ENCODE assay signal across 8 cellular contexts in the genomic region with DNA sequence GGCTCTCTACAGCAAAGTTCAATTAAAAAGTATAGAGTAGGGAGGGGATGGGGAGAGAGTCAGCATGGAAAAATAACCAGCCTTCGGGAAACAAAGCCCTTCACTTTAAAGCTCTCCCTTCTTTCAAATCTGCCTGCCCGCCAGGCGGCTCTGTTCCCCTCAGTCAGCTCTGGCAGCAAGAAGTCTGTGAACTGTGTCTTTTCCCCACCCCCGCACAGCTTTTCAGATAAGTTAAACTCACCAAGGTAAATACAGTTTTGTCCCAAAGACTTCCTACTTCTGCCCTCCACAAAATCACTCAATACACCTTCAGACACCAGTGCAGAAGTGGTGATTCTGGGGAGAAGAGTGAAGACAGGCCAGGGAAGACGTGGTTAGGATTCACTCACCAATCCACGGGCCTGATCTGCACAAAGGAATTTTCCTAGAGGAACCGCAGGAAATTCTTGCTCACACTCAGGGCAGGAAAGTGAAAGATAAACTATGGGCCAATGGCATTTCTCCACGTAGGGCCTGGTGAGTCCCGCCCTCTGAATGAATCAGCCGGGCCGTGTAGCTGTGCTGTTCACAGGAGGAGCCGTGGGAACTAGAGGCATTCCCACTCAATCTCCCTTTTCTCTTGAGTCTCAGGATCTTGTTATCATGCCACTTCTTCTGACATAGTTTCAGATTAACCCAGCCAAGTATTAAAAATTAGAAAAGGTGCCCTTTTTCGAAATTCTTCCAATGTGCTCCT.
DNase-seq lines count a peak whose midpoint lies in the region; ATAC-seq and TF ChIP-seq lines count a peak whose summit lies in the region.

A gene with protein sequence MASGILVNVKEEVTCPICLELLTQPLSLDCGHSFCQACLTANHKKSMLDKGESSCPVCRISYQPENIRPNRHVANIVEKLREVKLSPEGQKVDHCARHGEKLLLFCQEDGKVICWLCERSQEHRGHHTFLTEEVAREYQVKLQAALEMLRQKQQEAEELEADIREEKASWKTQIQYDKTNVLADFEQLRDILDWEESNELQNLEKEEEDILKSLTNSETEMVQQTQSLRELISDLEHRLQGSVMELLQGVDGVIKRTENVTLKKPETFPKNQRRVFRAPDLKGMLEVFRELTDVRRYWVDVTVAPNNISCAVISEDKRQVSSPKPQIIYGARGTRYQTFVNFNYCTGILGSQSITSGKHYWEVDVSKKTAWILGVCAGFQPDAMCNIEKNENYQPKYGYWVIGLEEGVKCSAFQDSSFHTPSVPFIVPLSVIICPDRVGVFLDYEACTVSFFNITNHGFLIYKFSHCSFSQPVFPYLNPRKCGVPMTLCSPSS (minus strand): TSS at position 448 of the 736 bp plus-strand sequence. CDS start 4,897 bp downstream, outside the sequence.

- ATAC-seq in GM18907 (IDR thresholded peaks at IDR 0.05; ENCODE audit: unreplicated experiment) (peak; percentile 83), HG03159 (IDR thresholded peaks at IDR 0.05; ENCODE audit: unreplicated experiment) (peak; percentile 70)

- TF ChIP-seq POLR2A in Raji (IDR thresholded peaks at IDR 0.05; ENCODE audit: insufficient read depth, low read depth, low read length): 0 out of 2 replicates have a peak, but pooled peaks have one; percentile 36

- H3K4me3 ChIP-seq in foreskin fibroblast (ENCODE audit: low read depth in 1 of 2, low read length in 2 of 2) (peak within 1 kb of the TSS; percentile 48 to 70), neuron (ENCODE audit: low read length) (peak within 1 kb of the TSS; percentile 75), subcutaneous abdominal adipose tissue (ENCODE audit: low read depth in 1 of 5, low read length in 5 of 5) (peak within 1 kb of the TSS; percentile 67 to 84 (median 77))

- H3K9me3 ChIP-seq in neuron (ENCODE audit: low read length): peaks cover 5% of the 10 kb centered on the region
- H3K9me3 ChIP-seq in subcutaneous abdominal adipose tissue (ENCODE audit: control insufficient read depth in 5 of 5, low read length in 5 of 5): peaks cover 0 to 2% (median 0%) of the 10 kb centered on the region in 5 donors

- peaks cover 8% of the 10 kb centered on the region for H3K4me1 ChIP-seq in neuron (ENCODE audit: insufficient read depth, low read length)
- peaks cover 11 to 31% (median 16%) of the 10 kb centered on the region in 5 donors for H3K4me1 ChIP-seq in subcutaneous abdominal adipose tissue (ENCODE audit: control insufficient read depth in 5 of 5, insufficient read depth in 5 of 5, low read length in 5 of 5)

- TF ChIP-seq CTCF in foreskin fibroblast (IDR thresholded peaks at IDR 0.05; ENCODE audit: low read depth, low read length): peak; percentile 68

- peak within 1 kb of the TSS; percentile 64 to 99 (median 90) for H3K9ac ChIP-seq in subcutaneous abdominal adipose tissue (ENCODE audit: low read length in 5 of 5)

- H2AFZ ChIP-seq in neuron (ENCODE audit: low read depth, low read length): peak within 1 kb of the TSS; percentile 89

- H3K36me3 ChIP-seq in neuron (ENCODE audit: insufficient read depth, low read length) (peaks cover 8% of the 10 kb centered on the region), subcutaneous abdominal adipose tissue (ENCODE audit: control insufficient read depth in 5 of 5, insufficient read depth in 5 of 5, low read length in 5 of 5) (peaks cover 0 to 6% (median 2%) of the 10 kb centered on the region in 5 donors)

- DNase-seq in AG08395 (ENCODE audit: low spot score) (peak; percentile 98), activated gamma-delta T cell (lab: John Stamatoyannopoulos, UW) (peak; percentile 13), foreskin fibroblast (peak; percentile 92 to 96)

- H3K27me3 ChIP-seq in neuron (ENCODE audit: insufficient read depth, low read length) (no peaks in the 10 kb centered on the region), subcutaneous abdominal adipose tissue (ENCODE audit: control insufficient read depth in 5 of 5, insufficient read depth in 4 of 5, low read length in 5 of 5) (peaks cover 0 to 5% (median 0%) of the 10 kb centered on the region in 5 donors)

- H3K27ac ChIP-seq in subcutaneous abdominal adipose tissue (ENCODE audit: low read depth, low read length): peak within 1 kb of the TSS; percentile 95

Comparison
In these comparisons a context has a peak if more than half of its experiments do, and no peak if none do; other contexts are left out.
1. Peak in every context shown above with its lines: DNase-seq, ATAC-seq, H3K4me3 ChIP-seq and H3K27ac ChIP-seq.
2. DNase-seq: peak in every context shown above with its lines; median percentile 98 in AG08395; 94 in foreskin fibroblast; 13 in activated gamma-delta T cell.